ENCODE assay signal across 8 cellular contexts in genomic region chr16:56191807-56192643, GRCh38. TPM values are rescaled to one million over a fixed set of nuclear protein-coding genes. Genes with fewer than 3 reads are reported as not detected.
DNase-seq lines count a peak whose midpoint lies in the region.

No MANE protein-coding gene starts in this region.

- H3K4me1 ChIP-seq in stomach smooth muscle (ENCODE audit: control insufficient read depth, insufficient read depth, low read length): peaks cover 35% of the 10 kb centered on the region

- peak overlapping the region; percentile 65 to 76 for H3K9ac ChIP-seq in stomach smooth muscle (ENCODE audit: low read length in 2 of 2)

- H3K27me3 ChIP-seq in layer of hippocampus (ENCODE audit: control insufficient read depth, insufficient read depth, low read length) (no peaks in the 10 kb centered on the region), stomach smooth muscle (ENCODE audit: control insufficient read depth in 1 of 2, insufficient read depth in 2 of 2, low read length in 2 of 2) (no peaks in the 10 kb centered on the region)

- DNase-seq in NCI-H2107 treated with DMSO at 0.1 percent for 48 hours (lab: John Stamatoyannopoulos, UW; ENCODE audit: unreplicated experiment) (peak; percentile 7), NCI-H2107 (lab: John Stamatoyannopoulos, UW) (no peak), NCI-H2196 (lab: John Stamatoyannopoulos, UW; ENCODE audit: unreplicated experiment) (no peak), superior temporal gyrus (ENCODE audit: extremely low spot score) (no peak)
- no peak for DNase-seq in activated T-helper 1 cell treated with anti-CD3 and anti-CD28 coated beads, Interleukin-12 subunit alpha, Interleukin-12 subunit beta, Interleukin-2, Interleukin-4 antibody, amounts not matched to agents 30 ng/mL and 10 ng/mL and 1 ng/mL, durations not matched to agents 14 hours and 24 hours and 36 hours (ENCODE audit: low spot score)
- no peak for DNase-seq in stimulated activated CD4-positive, alpha-beta T cell treated with anti-CD3 and anti-CD28 coated beads, Interleukin-2, amount 100 ng/mL, for 24 hours

- peak overlapping the region; percentile 92 for H3K27ac ChIP-seq in layer of hippocampus (ENCODE audit: low read depth, low read length)
- peak overlapping the region; percentile 90 for H3K27ac ChIP-seq in stomach smooth muscle (ENCODE audit: low read length)

- H3K4me1 Mint-ChIP-seq in activated T-helper 1 cell treated with anti-CD3 and anti-CD28 coated beads, Interleukin-12 subunit alpha, Interleukin-12 subunit beta, Interleukin-2, Interleukin-4 antibody, amounts not matched to agents 30 ng/mL and 10 ng/mL and 1 ng/mL, durations not matched to agents 14 hours and 24 hours and 36 hours (ENCODE audit: low read depth): peaks cover 31% of the 10 kb centered on the region

- intact Hi-C loops in activated T-helper 1 cell treated with anti-CD3 and anti-CD28 coated beads, Interleukin-12 subunit alpha, Interleukin-12 subunit beta, Interleukin-2, Interleukin-4 antibody, amounts not matched to agents 30 ng/mL and 10 ng/mL and 1 ng/mL, durations not matched to agents 14 hours and 24 hours and 36 hours (cut with micrococcal nuclease): loop anchor here (5.0 to 10.0 kb wide), 2 partner anchors 717 to 1255 kb away; partner anchors contain the start of gene MMP2

- H3K4me3 Mint-ChIP-seq in activated T-helper 1 cell treated with anti-CD3 and anti-CD28 coated beads, Interleukin-12 subunit alpha, Interleukin-12 subunit beta, Interleukin-2, Interleukin-4 antibody, amounts not matched to agents 30 ng/mL and 10 ng/mL and 1 ng/mL, durations not matched to agents 14 hours and 24 hours and 36 hours: peak overlapping the region; percentile 72

- peaks cover 2% of the 10 kb centered on the region for H3K36me3 Mint-ChIP-seq in activated T-helper 1 cell treated with anti-CD3 and anti-CD28 coated beads, Interleukin-12 subunit alpha, Interleukin-12 subunit beta, Interleukin-2, Interleukin-4 antibody, amounts not matched to agents 30 ng/mL and 10 ng/mL and 1 ng/mL, durations not matched to agents 14 hours and 24 hours and 36 hours (ENCODE audit: low read depth)

- H3K27me3 Mint-ChIP-seq in activated T-helper 1 cell treated with anti-CD3 and anti-CD28 coated beads, Interleukin-12 subunit alpha, Interleukin-12 subunit beta, Interleukin-2, Interleukin-4 antibody, amounts not matched to agents 30 ng/mL and 10 ng/mL and 1 ng/mL, durations not matched to agents 14 hours and 24 hours and 36 hours (ENCODE audit: insufficient read depth): peaks cover 79% of the 10 kb centered on the region

- no peaks in the 10 kb centered on the region for H3K9me3 ChIP-seq in stomach smooth muscle (ENCODE audit: control insufficient read depth in 2 of 2, low read length in 2 of 2)

- no peaks in the 10 kb centered on the region for H3K9me3 Mint-ChIP-seq in activated T-helper 1 cell treated with anti-CD3 and anti-CD28 coated beads, Interleukin-12 subunit alpha, Interleukin-12 subunit beta, Interleukin-2, Interleukin-4 antibody, amounts not matched to agents 30 ng/mL and 10 ng/mL and 1 ng/mL, durations not matched to agents 14 hours and 24 hours and 36 hours

- H3K36me3 ChIP-seq in stomach smooth muscle (ENCODE audit: control insufficient read depth in 2 of 2, insufficient read depth in 2 of 2, low read length in 2 of 2): no peaks in the 10 kb centered on the region

- peak overlapping the region; percentile 57 to 84 for H3K4me3 ChIP-seq in stomach smooth muscle (ENCODE audit: low read length in 2 of 2)

- no peak overlapping the region for H3K27ac Mint-ChIP-seq in activated T-helper 1 cell treated with anti-CD3 and anti-CD28 coated beads, Interleukin-12 subunit alpha, Interleukin-12 subunit beta, Interleukin-2, Interleukin-4 antibody, amounts not matched to agents 30 ng/mL and 10 ng/mL and 1 ng/mL, durations not matched to agents 14 hours and 24 hours and 36 hours

RNA-seq across cellular contexts. Expression of gene GNAO1, which starts 0.7 kb away (rescaled TPM):
- total RNA-seq in activated T-helper 1 cell treated with anti-CD3 and anti-CD28 coated beads, Interleukin-12 subunit alpha, Interleukin-12 subunit beta, Interleukin-2, Interleukin-4 antibody, amounts not matched to agents 30 ng/mL and 10 ng/mL and 1 ng/mL, durations not matched to agents 14 hours and 24 hours and 36 hours: 1.7 and 2.0 TPM in 2 replicates
